ENCODE assay signal across 11 cellular contexts in genomic region chr20:10077081-10077471, GRCh38. TPM values are rescaled to one million over a fixed set of nuclear protein-coding genes. Genes with fewer than 3 reads are reported as not detected.
A peak's percentile ranks its signal among the peaks of the same experiment; 100 is the strongest.
DNase-seq lines count a peak whose midpoint lies in the region; ATAC-seq and TF ChIP-seq lines count a peak whose summit lies in the region.
"Had no signal": no experiment of that assay in that cellular context is flagged by ENCODE, and none has a peak within 500 bp of the region (broad histone marks: within the 10 kb centered on the region; RNA-seq: fewer than 3 reads in every experiment).

No MANE protein-coding gene starts in this region.

- TF ChIP-seq CTCF in BE2C (IDR thresholded peaks at IDR 0.05; ENCODE audit: low read depth, low read length) (peak; percentile 49), GM12864 (IDR thresholded peaks at IDR 0.05; ENCODE audit: low read depth, low read length, missing control alignments) (peak; percentile 69), WERI-Rb-1 (IDR thresholded peaks at IDR 0.05; ENCODE audit: low read depth, low read length) (peak; percentile 64)

- DNase-seq in BE2C (no peak), GM12864 (ENCODE audit: low read depth) (no peak), WERI-Rb-1 (no peak), kidney glomerular epithelial cell (lab: John Stamatoyannopoulos, UW) (peak; percentile 54), activated gamma-delta T cell treated with Interleukin-2 at 50 U/mL for 16 hours (no peak), retina (no peak)
- DNase-seq in stimulated activated CD4-positive, alpha-beta T cell treated with anti-CD3 and anti-CD28 coated beads, Interleukin-4, amount 100 ng/mL, for 4 hours, result no peak
- DNase-seq: amniotic stem cell had no signal

- H3K36me3 ChIP-seq in BE2C, result no peaks in the 10 kb centered on the region
- no peaks in the 10 kb centered on the region for H3K36me3 ChIP-seq in WERI-Rb-1

- no peak overlapping the region for H3K27ac ChIP-seq in WERI-Rb-1
- H3K27ac ChIP-seq: KMS-11 had no signal

- no peaks in the 10 kb centered on the region for H3K27me3 ChIP-seq in BE2C
- no peaks in the 10 kb centered on the region for H3K27me3 ChIP-seq in WERI-Rb-1 (ENCODE audit: insufficient read depth, low read depth, severe bottlenecking)

- H3K4me1 ChIP-seq in BE2C, result peaks cover 7% of the 10 kb centered on the region

- ATAC-seq in GM19455 (IDR thresholded peaks at IDR 0.05; ENCODE audit: unreplicated experiment), result no peak
- ATAC-seq: natural killer cell treated with Interleukin-12 subunit alpha and Interleukin-12 subunit beta and Interleukin-15 and Interleukin-18, amount 100 ng/mL, for 72 hours had no signal

- H3K4me3 ChIP-seq in BE2C (ENCODE audit: low read depth, low read length) (no peak overlapping the region), GM12864 (ENCODE audit: low read depth, low read length) (no peak overlapping the region), WERI-Rb-1 (ENCODE audit: low read depth, low read length) (no peak overlapping the region)

- H3K9me3 ChIP-seq in BE2C (no peaks in the 10 kb centered on the region), WERI-Rb-1 (ENCODE audit: severe bottlenecking) (no peaks in the 10 kb centered on the region)

RNA-seq across cellular contexts. Expression of gene ANKEF1, which starts 42.3 kb away (rescaled TPM):
- polyA plus RNA-seq in BE2C (2012; ENCODE audit: insufficient read depth, insufficient read length, low read depth), result 2.0 TPM
